ENCODE assay signal across 12 cellular contexts in the genomic region with DNA sequence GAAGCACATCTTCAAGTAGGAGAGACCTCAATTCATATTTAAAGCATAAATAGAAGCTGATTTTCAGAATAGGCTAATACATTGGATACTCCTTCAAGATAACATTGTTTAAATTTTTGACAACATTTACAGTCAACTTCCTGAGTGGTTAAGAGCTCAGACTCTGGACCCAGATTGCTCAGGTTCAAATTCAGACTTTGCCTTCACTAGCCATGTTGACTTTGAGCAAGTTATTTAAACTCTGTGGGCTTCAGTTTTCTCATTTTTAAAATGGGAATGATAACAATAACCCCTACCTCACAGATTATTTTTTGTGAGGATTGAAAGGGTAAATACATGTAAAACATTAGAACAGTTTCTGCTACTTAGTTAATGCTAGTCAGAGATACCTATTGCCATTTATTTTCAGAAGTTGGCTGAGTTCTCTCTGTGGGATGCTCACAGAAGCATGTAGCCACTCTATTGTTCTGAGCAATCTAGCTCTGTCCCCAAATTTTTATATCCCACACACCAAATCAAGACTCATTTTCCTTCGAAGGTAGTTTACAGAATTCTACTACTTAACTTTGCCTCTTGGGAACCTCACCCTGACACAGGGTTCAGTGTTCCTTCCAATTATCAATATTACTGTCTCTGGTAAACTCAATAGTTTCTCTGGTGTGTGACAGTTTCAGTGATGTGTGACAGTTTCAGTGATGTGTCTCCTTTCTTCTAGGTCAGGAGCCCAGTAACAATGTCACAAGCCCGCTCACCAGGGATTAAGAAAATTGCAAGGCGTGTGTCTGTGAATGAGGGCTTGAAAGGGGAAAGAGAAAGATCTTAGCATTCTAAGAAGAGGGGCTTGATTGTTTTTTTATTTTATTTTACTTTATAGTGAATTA.
DNase-seq lines count a peak whose midpoint lies in the region; ATAC-seq and TF ChIP-seq lines count a peak whose summit lies in the region.
"Had no signal": no experiment of that assay in that cellular context is flagged by ENCODE, and none has a peak within 500 bp of the region (broad histone marks: within the 10 kb centered on the region; RNA-seq: fewer than 3 reads in every experiment).

No MANE protein-coding gene starts in this region.

- H2AK5ac ChIP-seq in neuronal stem cell (ENCODE audit: low read depth, low read length) = no peak overlapping the region

- no peak for TF ChIP-seq CTCF in spleen (IDR thresholded peaks at IDR 0.05 in 8 of 11, conservative IDR thresholded peaks at IDR 0.05 in 3 of 11)

- ATAC-seq in GM19324 (IDR thresholded peaks at IDR 0.05; ENCODE audit: low FRiP score, unreplicated experiment) (peak; percentile 63), HG02588 (IDR thresholded peaks at IDR 0.05; ENCODE audit: unreplicated experiment) (peak; percentile 74), HG03175 (IDR thresholded peaks at IDR 0.05; ENCODE audit: unreplicated experiment) (peak; percentile 72)
- ATAC-seq: SK-N-SH treated with all-trans-retinoic acid at 6 μM for 48 hours had no signal

- intact Hi-C loops in spleen (cut with DNase I; ENCODE audit: low total_unique reads) = no loop called here

- H3K4me2 ChIP-seq in neuronal stem cell (ENCODE audit: insufficient read depth, low read length, poor library complexity, severe bottlenecking) = no peak overlapping the region

- TF ChIP-seq POLR2A in spleen (IDR thresholded peaks at IDR 0.05) = no peak

- H3K27ac ChIP-seq in neuronal stem cell (replicated peaks; ENCODE audit: low read length) = no peak overlapping the region
- no peak overlapping the region for H3K27ac ChIP-seq in spleen
- H3K27ac ChIP-seq: HL-60 had no signal

- no peak overlapping the region for H3K18ac ChIP-seq in neuronal stem cell (ENCODE audit: low read length)

- no peak overlapping the region for H4K91ac ChIP-seq in neuronal stem cell (ENCODE audit: low read depth, low read length, poor library complexity)

- no peak overlapping the region for H2BK120ac ChIP-seq in neuronal stem cell (ENCODE audit: low read depth, low read length)

- H3K9me3 ChIP-seq in neuronal stem cell (replicated peaks in 1 of 2; ENCODE audit: control insufficient read depth in 2 of 2, insufficient read depth in 1 of 2, low read depth in 1 of 2, low read length in 2 of 2) (no peaks in the 10 kb centered on the region), spleen (no peaks in the 10 kb centered on the region)

- H3K4me1 ChIP-seq in neuronal stem cell (ENCODE audit: control insufficient read depth in 2 of 2, insufficient read depth in 1 of 2, low read depth in 1 of 2, low read length in 2 of 2) (peaks cover 2 to 3% of the 10 kb centered on the region in 2 donors), spleen (no peaks in the 10 kb centered on the region)

- no peak overlapping the region for H2BK15ac ChIP-seq in neuronal stem cell (ENCODE audit: low read length)

- H3K36me3 ChIP-seq in neuronal stem cell (replicated peaks in 1 of 2; ENCODE audit: control insufficient read depth in 2 of 2, insufficient read depth in 2 of 2, low read length in 2 of 2) = no peaks in the 10 kb centered on the region
- no peaks in the 10 kb centered on the region for H3K36me3 ChIP-seq in spleen

- H3K4me3 ChIP-seq in neuronal stem cell (ENCODE audit: low read length in 2 of 2) (no peak overlapping the region), spleen (no peak overlapping the region)

- no peak overlapping the region for H3K9ac ChIP-seq in neuronal stem cell (ENCODE audit: low read depth, low read length, poor library complexity)

- H3K27me3 ChIP-seq in neuronal stem cell (ENCODE audit: control insufficient read depth in 3 of 3, insufficient read depth in 3 of 3, low read depth in 1 of 3, low read length in 3 of 3) (no peaks in the 10 kb centered on the region), spleen (replicated peaks in 1 of 7) (no peaks in the 10 kb centered on the region)

- no peak overlapping the region for H3K14ac ChIP-seq in neuronal stem cell (ENCODE audit: low read length)

- H3K4ac ChIP-seq in neuronal stem cell (ENCODE audit: low read length) = no peak overlapping the region

- H2BK12ac ChIP-seq in neuronal stem cell (ENCODE audit: low read length) = no peak overlapping the region

- peak; percentile 6 for DNase-seq in neuronal stem cell (ENCODE audit: low spot score)
- DNase-seq in SW480 (ENCODE audit: low spot score) = no peak
- DNase-seq in spleen = no peak
- DNase-seq in CD1c-positive myeloid dendritic cell (ENCODE audit: extremely low spot score) = no peak
- DNase-seq: activated naive CD8-positive, alpha-beta T cell treated with anti-CD3 and anti-CD28 coated beads, Interleukin-2, amount 10 ng/mL, durations not matched to agents 7 days and 5 days; head of caudate nucleus; NCI-H2107 had no signal

- no peak overlapping the region for H3K23ac ChIP-seq in neuronal stem cell (ENCODE audit: low read depth, low read length, poor library complexity)

- no CpG with 5 or more reads among the region's 3 CpGs for WGBS in neuronal stem cell (ENCODE audit: extremely low coverage in 2 of 2, insufficient read length in 2 of 2, insufficient replicate concordance in 1 of 2), 2 donors
- 78 to 92% (median 80%) methylated on average over 3 of the region's 3 CpGs for WGBS in spleen, 5 donors

- H3K79me1 ChIP-seq in neuronal stem cell (ENCODE audit: low read depth, low read length) = no peaks in the 10 kb centered on the region

- H2BK5ac ChIP-seq in neuronal stem cell (ENCODE audit: low read length) = no peak overlapping the region

- H2AFZ ChIP-seq in neuronal stem cell (ENCODE audit: low read length) = no peak overlapping the region

- H4K8ac ChIP-seq in neuronal stem cell (ENCODE audit: low read depth, low read length) = no peak overlapping the region
